21 cellular contexts compared by ENCODE assay signal in genomic region chr11:100467821-100468508, GRCh38.
A peak's percentile ranks its signal among the peaks of the same experiment; 100 is the strongest.
DNase-seq lines count a peak whose midpoint lies in the region; ATAC-seq and TF ChIP-seq lines count a peak whose summit lies in the region.
"Had no signal": no experiment of that assay in that cellular context is flagged by ENCODE, and none has a peak within 500 bp of the region (broad histone marks: within the 10 kb centered on the region; RNA-seq: fewer than 3 reads in every experiment).

No MANE protein-coding gene starts in this region.

- WGBS in smooth muscle cell (ENCODE audit: low lambda C conversion rate), result 69% methylated on average over 3 of the region's 3 CpGs

- intact Hi-C loops in Panc1 (cut with micrococcal nuclease; ENCODE audit: unreplicated experiment), result loop anchor here (5.0 kb wide), 1 partner anchor 49 kb away; no protein-coding TSS in a partner anchor

- POLR2A ChIA-PET in activated naive CD8-positive, alpha-beta T cell treated with anti-CD3 and anti-CD28 coated beads, Interleukin-2, amount 10 ng/mL, durations not matched to agents 7 days and 5 days (lab: Charles Lee), result no interaction called here
- POLR2A ChIA-PET in Panc1 (lab: Charles Lee), result no interaction called here
- POLR2A ChIA-PET in activated CD4-positive, alpha-beta memory T cell treated with anti-CD3 and anti-CD28 coated beads, Interleukin-2, amount 10 ng/mL, durations not matched to agents 7 days and 5 days (lab: Charles Lee), result no interaction called here

- BruUV-seq in Panc1 (replicated peaks; lab: Mats Ljungman, UMichigan), result no TSS peak

- H3K36me3 ChIP-seq in Panc1 (ENCODE audit: control insufficient read depth, insufficient read depth, low read length) (no peaks in the 10 kb centered on the region), smooth muscle cell (ENCODE audit: low read depth) (no peaks in the 10 kb centered on the region)
- H3K36me3 ChIP-seq: esophagus squamous epithelium, tibial artery had no signal

- H3K4me1 ChIP-seq in Panc1 (ENCODE audit: control insufficient read depth, insufficient read depth, low read length) (no peaks in the 10 kb centered on the region), smooth muscle cell (ENCODE audit: low read depth) (no peaks in the 10 kb centered on the region)
- H3K4me1 ChIP-seq: esophagus squamous epithelium, tibial artery had no signal

- TF ChIP-seq CTCF in Panc1 (IDR thresholded peaks at IDR 0.05) (no peak), smooth muscle cell (IDR thresholded peaks at IDR 0.05; ENCODE audit: borderline replicate concordance, insufficient read depth, poor library complexity, severe bottlenecking) (no peak)

- H3K4me3 ChIP-seq in Panc1 (ENCODE audit: low read depth in 2 of 2, low read length in 2 of 2) (peak overlapping the region in 1 of 2 experiments; percentile 7; a peak in 3 of 4 replicates), smooth muscle cell (peak overlapping the region; percentile 9)
- H3K4me3 ChIP-seq: esophagus squamous epithelium, tibial artery had no signal

- H3K27me3 ChIP-seq in Panc1 (ENCODE audit: control insufficient read depth, insufficient read depth, low read length), result no peaks in the 10 kb centered on the region
- H3K27me3 ChIP-seq in smooth muscle cell (ENCODE audit: low read depth), result no peaks in the 10 kb centered on the region
- H3K27me3 ChIP-seq: esophagus squamous epithelium, tibial artery had no signal

- no peak for DNase-seq in activated naive CD8-positive, alpha-beta T cell treated with anti-CD3 and anti-CD28 coated beads, Interleukin-2, amount 10 ng/mL, durations not matched to agents 7 days and 5 days
- no peak for DNase-seq in activated naive CD8-positive, alpha-beta T cell treated with anti-CD3 and anti-CD28 coated beads, Interleukin-2, amount 50 U/mL, for 24 hours
- DNase-seq in Panc1 (ENCODE audit: low read depth, low spot score) (no peak), smooth muscle cell (lab: John Stamatoyannopoulos, UW; ENCODE audit: unreplicated experiment) (no peak)
- no peak for DNase-seq in activated CD4-positive, alpha-beta memory T cell treated with anti-CD3 and anti-CD28 coated beads, Interleukin-2, amount 10 ng/mL, durations not matched to agents 7 days and 5 days
- DNase-seq in activated CD8-positive, alpha-beta memory T cell treated with anti-CD3 and anti-CD28 coated beads, Interleukin-2, amount 50 U/mL, for 4 hours, result no peak
- DNase-seq: activated effector memory CD4-positive, alpha-beta T cell treated with anti-CD3 and anti-CD28 coated beads, Interleukin-2, amount 50 U/mL, for 16 hours; anterior cingulate cortex; C1 segment of cervical spinal cord; effector CD4-positive, alpha-beta T cell; esophagus squamous epithelium; NCI-H2029; NCI-H510A; nucleus accumbens; retina; stimulated activated CD4-positive, alpha-beta T cell treated with anti-CD3 and anti-CD28 coated beads, Interleukin-15, amount 100 ng/mL, for 24 hours; stimulated activated naive CD4-positive, alpha-beta T cell; tibial artery had no signal

- H3K9ac ChIP-seq in smooth muscle cell (ENCODE audit: low read depth), result no peak overlapping the region

- no peaks in the 10 kb centered on the region for H3K36me3 Mint-ChIP-seq in activated naive CD8-positive, alpha-beta T cell treated with anti-CD3 and anti-CD28 coated beads, Interleukin-2, amount 10 ng/mL, durations not matched to agents 7 days and 5 days
- no peaks in the 10 kb centered on the region for H3K36me3 Mint-ChIP-seq in activated naive CD8-positive, alpha-beta T cell treated with anti-CD3 and anti-CD28 coated beads, Interleukin-2, amount 50 U/mL, for 24 hours (ENCODE audit: low read depth)
- no peaks in the 10 kb centered on the region for H3K36me3 Mint-ChIP-seq in activated CD4-positive, alpha-beta memory T cell treated with anti-CD3 and anti-CD28 coated beads, Interleukin-2, amount 10 ng/mL, durations not matched to agents 7 days and 5 days (ENCODE audit: low read depth)

- no peaks in the 10 kb centered on the region for H3K27me3 Mint-ChIP-seq in activated naive CD8-positive, alpha-beta T cell treated with anti-CD3 and anti-CD28 coated beads, Interleukin-2, amount 10 ng/mL, durations not matched to agents 7 days and 5 days
- H3K27me3 Mint-ChIP-seq in activated naive CD8-positive, alpha-beta T cell treated with anti-CD3 and anti-CD28 coated beads, Interleukin-2, amount 50 U/mL, for 24 hours, result no peaks in the 10 kb centered on the region
- no peaks in the 10 kb centered on the region for H3K27me3 Mint-ChIP-seq in activated CD4-positive, alpha-beta memory T cell treated with anti-CD3 and anti-CD28 coated beads, Interleukin-2, amount 10 ng/mL, durations not matched to agents 7 days and 5 days
- H3K27me3 Mint-ChIP-seq: central memory CD8-positive, alpha-beta T cell had no signal

- H3K27ac Mint-ChIP-seq in activated naive CD8-positive, alpha-beta T cell treated with anti-CD3 and anti-CD28 coated beads, Interleukin-2, amount 10 ng/mL, durations not matched to agents 7 days and 5 days, result peak overlapping the region; percentile 51
- no peak overlapping the region for H3K27ac Mint-ChIP-seq in activated naive CD8-positive, alpha-beta T cell treated with anti-CD3 and anti-CD28 coated beads, Interleukin-2, amount 50 U/mL, for 24 hours
- no peak overlapping the region for H3K27ac Mint-ChIP-seq in activated CD4-positive, alpha-beta memory T cell treated with anti-CD3 and anti-CD28 coated beads, Interleukin-2, amount 10 ng/mL, durations not matched to agents 7 days and 5 days

- H3K4me2 ChIP-seq in smooth muscle cell, result peak overlapping the region; percentile 27

- ATAC-seq in activated naive CD8-positive, alpha-beta T cell treated with anti-CD3 and anti-CD28 coated beads, Interleukin-2, amount 10 ng/mL, durations not matched to agents 7 days and 5 days (ENCODE audit: low read depth), result no peak
- no peak for ATAC-seq in activated naive CD8-positive, alpha-beta T cell treated with anti-CD3 and anti-CD28 coated beads, Interleukin-2, amount 50 U/mL, for 24 hours
- peak; percentile 43 for ATAC-seq in HG03342 (IDR thresholded peaks at IDR 0.05; ENCODE audit: unreplicated experiment)
- peak; percentile 53; the same call in 1 of the 2 replicates for ATAC-seq in Panc1
- ATAC-seq in HG03457 (IDR thresholded peaks at IDR 0.05; ENCODE audit: unreplicated experiment), result no peak

- in situ Hi-C loops in Panc1 (cut with HindIII; ENCODE audit: low pct_unique_long_range_greater_than_20kb, low sequenced_read_pairs), result no loop called here

- CTCF ChIA-PET in Panc1 (lab: Charles Lee), result no interaction called here
- CTCF ChIA-PET in activated CD4-positive, alpha-beta memory T cell treated with anti-CD3 and anti-CD28 coated beads, Interleukin-2, amount 10 ng/mL, durations not matched to agents 7 days and 5 days (lab: Charles Lee), result no interaction called here

- H2AFZ ChIP-seq in smooth muscle cell (ENCODE audit: low read depth), result no peak overlapping the region

- no peaks in the 10 kb centered on the region for H3K79me2 ChIP-seq in smooth muscle cell (ENCODE audit: low read depth)

- no peak overlapping the region for H3K4me3 Mint-ChIP-seq in activated naive CD8-positive, alpha-beta T cell treated with anti-CD3 and anti-CD28 coated beads, Interleukin-2, amount 10 ng/mL, durations not matched to agents 7 days and 5 days
- no peak overlapping the region for H3K4me3 Mint-ChIP-seq in activated naive CD8-positive, alpha-beta T cell treated with anti-CD3 and anti-CD28 coated beads, Interleukin-2, amount 50 U/mL, for 24 hours
- H3K4me3 Mint-ChIP-seq in activated CD4-positive, alpha-beta memory T cell treated with anti-CD3 and anti-CD28 coated beads, Interleukin-2, amount 10 ng/mL, durations not matched to agents 7 days and 5 days, result no peak overlapping the region
- H3K4me3 Mint-ChIP-seq: central memory CD8-positive, alpha-beta T cell had no signal

- no peaks in the 10 kb centered on the region for H3F3A ChIP-seq in smooth muscle cell (ENCODE audit: low read depth)

- H3K9me3 Mint-ChIP-seq in activated naive CD8-positive, alpha-beta T cell treated with anti-CD3 and anti-CD28 coated beads, Interleukin-2, amount 10 ng/mL, durations not matched to agents 7 days and 5 days, result peaks cover 4% of the 10 kb centered on the region
- H3K9me3 Mint-ChIP-seq in activated naive CD8-positive, alpha-beta T cell treated with anti-CD3 and anti-CD28 coated beads, Interleukin-2, amount 50 U/mL, for 24 hours, result peaks cover 40% of the 10 kb centered on the region
- peaks cover 9% of the 10 kb centered on the region for H3K9me3 Mint-ChIP-seq in activated CD4-positive, alpha-beta memory T cell treated with anti-CD3 and anti-CD28 coated beads, Interleukin-2, amount 10 ng/mL, durations not matched to agents 7 days and 5 days

- H3K27ac ChIP-seq in Panc1 (ENCODE audit: low read length), result no peak overlapping the region
- H3K27ac ChIP-seq in smooth muscle cell (ENCODE audit: low read depth), result no peak overlapping the region
- H3K27ac ChIP-seq: esophagus squamous epithelium, tibial artery had no signal

- H4K20me1 ChIP-seq in smooth muscle cell (ENCODE audit: low read depth), result no peaks in the 10 kb centered on the region

- H3K9me3 ChIP-seq in Panc1 (ENCODE audit: control insufficient read depth, insufficient read depth, low read depth, low read length), result no peaks in the 10 kb centered on the region
- no peaks in the 10 kb centered on the region for H3K9me3 ChIP-seq in smooth muscle cell (replicated peaks; ENCODE audit: low read depth)
- H3K9me3 ChIP-seq: esophagus squamous epithelium, tibial artery had no signal

- H3K4me1 Mint-ChIP-seq in activated naive CD8-positive, alpha-beta T cell treated with anti-CD3 and anti-CD28 coated beads, Interleukin-2, amount 10 ng/mL, durations not matched to agents 7 days and 5 days, result peaks cover 2% of the 10 kb centered on the region
- H3K4me1 Mint-ChIP-seq in activated naive CD8-positive, alpha-beta T cell treated with anti-CD3 and anti-CD28 coated beads, Interleukin-2, amount 50 U/mL, for 24 hours, result no peaks in the 10 kb centered on the region
- H3K4me1 Mint-ChIP-seq in activated CD4-positive, alpha-beta memory T cell treated with anti-CD3 and anti-CD28 coated beads, Interleukin-2, amount 10 ng/mL, durations not matched to agents 7 days and 5 days, result no peaks in the 10 kb centered on the region
- H3K4me1 Mint-ChIP-seq: central memory CD8-positive, alpha-beta T cell had no signal

Comparison
In these comparisons a context has a peak if more than half of its experiments do, and no peak if none do; other contexts are left out.
1. ATAC-seq: peak in HG03342 (single experiment) and Panc1 (single experiment); none in activated naive CD8-positive, alpha-beta T cell treated with anti-CD3 and anti-CD28 coated beads, Interleukin-2, amount 10 ng/mL, durations not matched to agents 7 days and 5 days (single experiment), activated naive CD8-positive, alpha-beta T cell treated with anti-CD3 and anti-CD28 coated beads, Interleukin-2, amount 50 U/mL, for 24 hours (single experiment) and HG03457 (single experiment).